ENCODE assay signal across 8 cellular contexts in genomic region chr12:105331805-105332251, GRCh38. TPM values are rescaled to one million over a fixed set of nuclear protein-coding genes. Genes with fewer than 3 reads are reported as not detected.
DNase-seq lines count a peak whose midpoint lies in the region; ATAC-seq and TF ChIP-seq lines count a peak whose summit lies in the region.

No MANE protein-coding gene starts in this region.

- peaks cover 48% of the 10 kb centered on the region for H3K4me1 Mint-ChIP-seq in neural crest cell

- ATAC-seq in HG02885 (IDR thresholded peaks at IDR 0.05; ENCODE audit: poor library complexity, unreplicated experiment), result no peak

- H3K27me3 Mint-ChIP-seq in neural crest cell (ENCODE audit: low read depth), result no peaks in the 10 kb centered on the region

- H3K27ac Mint-ChIP-seq in neural crest cell (ENCODE audit: unreplicated experiment), result no peak overlapping the region

- H3K9me3 Mint-ChIP-seq in neural crest cell, result no peaks in the 10 kb centered on the region

- peak overlapping the region; percentile 83 for H3K4me3 Mint-ChIP-seq in neural crest cell

- peak; percentile 46 for DNase-seq in ELR (ENCODE audit: low read depth)
- DNase-seq in NCI-H748 (lab: John Stamatoyannopoulos, UW; ENCODE audit: unreplicated experiment), result peak; percentile 63
- peak; percentile 47 for DNase-seq in central memory CD4-positive, alpha-beta T cell
- no peak for DNase-seq in neural crest cell (ENCODE audit: low read depth, low spot score)
- no peak for DNase-seq in A172 (ENCODE audit: low spot score)
- no peak for DNase-seq in AG08395 (ENCODE audit: low spot score)
- no peak for DNase-seq in AG08396 (ENCODE audit: low spot score)

- peaks cover 2% of the 10 kb centered on the region for H3K36me3 Mint-ChIP-seq in neural crest cell (ENCODE audit: low read depth)

- no peak for TF ChIP-seq CTCF in neural crest cell (conservative IDR thresholded peaks at IDR 0.05)

RNA-seq across cellular contexts. Expression of gene C12orf75, which starts 1.3 kb away (rescaled TPM):
- 34.6 and 40.4 TPM in 2 replicates for total RNA-seq in neural crest cell
- 251 and 335 TPM in 2 replicates for total RNA-seq in A172 (2014; rRNA removed; shearing (Covaris generic))

Comparison
In these comparisons a context has a peak if more than half of its experiments do, and no peak if none do; other contexts are left out.
1. DNase-seq: peak in ELR (single experiment), NCI-H748 (single experiment) and central memory CD4-positive, alpha-beta T cell (single experiment); none in neural crest cell (single experiment), A172 (single experiment), AG08395 (single experiment) and AG08396 (single experiment).